In genomic region chr10:5960070-5960972, GRCh38 we compare ENCODE assay signal across 15 cellular contexts. TPM values are rescaled to one million over a fixed set of nuclear protein-coding genes. Genes with fewer than 3 reads are reported as not detected.
DNase-seq lines count a peak whose midpoint lies in the region; ATAC-seq, FAIRE-seq and TF ChIP-seq lines count a peak whose summit lies in the region.
"Had no signal": no experiment of that assay in that cellular context is flagged by ENCODE, and none has a peak within 500 bp of the region (broad histone marks: within the 10 kb centered on the region; RNA-seq: fewer than 3 reads in every experiment).

No MANE protein-coding gene starts in this region.

- H3K27me3 ChIP-seq in heart left ventricle (no peaks in the 10 kb centered on the region), left ventricle myocardium inferior (ENCODE audit: low read depth) (no peaks in the 10 kb centered on the region), HepG2 (ENCODE audit: control insufficient read depth in 1 of 2, insufficient read depth in 2 of 2, low read length in 2 of 2) (peaks cover 1 to 3% of the 10 kb centered on the region in 2 experiments; a peak in 2 of 5 replicates)
- no peaks in the 10 kb centered on the region for H3K27me3 ChIP-seq in effector memory CD4-positive, alpha-beta T cell (replicated peaks; ENCODE audit: control insufficient read depth, insufficient read depth, low read length, poor library complexity, severe bottlenecking)

- in situ Hi-C loops in astrocyte of the spinal cord (cut with HindIII; ENCODE audit: low sequenced_read_pairs) (no loop called here), HepG2 (cut with HindIII; ENCODE audit: extremely low pct_ligation_motif_present, low pct_unique_long_range_greater_than_20kb) (no loop called here)

- H3K36me3 ChIP-seq in heart left ventricle (peaks cover 0 to 95% (median 22%) of the 10 kb centered on the region in 9 donors), left ventricle myocardium inferior (peaks cover 45% of the 10 kb centered on the region), HepG2 (replicated peaks in 1 of 2; ENCODE audit: control insufficient read depth in 1 of 2, insufficient read depth in 2 of 2, low read length in 2 of 2) (no peaks in the 10 kb centered on the region)
- peaks cover 38% of the 10 kb centered on the region for H3K36me3 ChIP-seq in effector memory CD4-positive, alpha-beta T cell (ENCODE audit: control insufficient read depth, insufficient read depth, low read length)
- H3K36me3 ChIP-seq: SJSA1 had no signal

- H3K4me3 ChIP-seq in heart left ventricle = no peak overlapping the region
- H3K4me3 ChIP-seq in left ventricle myocardium inferior = no peak overlapping the region
- H3K4me3 ChIP-seq in astrocyte of the spinal cord (ENCODE audit: low read depth, low read length) = no peak overlapping the region
- H3K4me3 ChIP-seq in HepG2 (replicated peaks in 1 of 3; ENCODE audit: insufficient read depth in 1 of 3, low read depth in 2 of 3, low read length in 3 of 3) = no peak overlapping the region
- H3K4me3 ChIP-seq in effector memory CD4-positive, alpha-beta T cell (ENCODE audit: insufficient read depth, low read depth, low read length, poor library complexity, severe bottlenecking) = no peak overlapping the region
- H3K4me3 ChIP-seq: lung, SJSA1 had no signal

- CTCF ChIA-PET in HepG2 (lab: Yijun Ruan, JAX; ENCODE audit: low intra/inter-chr PET ratio, low total read pairs) = no interaction called here

- WGBS in heart left ventricle, 4 donors = 85 to 95% (median 91%) methylated on average over 7 to 18 of the region's 18 CpGs
- WGBS in HepG2 (ENCODE audit: low lambda C conversion rate) = 65% methylated on average over 9 of the region's 18 CpGs

- no peak overlapping the region for H3K9ac ChIP-seq in HepG2 (ENCODE audit: insufficient read depth, low read depth, low read length)

- H3K4me1 ChIP-seq in heart left ventricle (no peaks in the 10 kb centered on the region), left ventricle myocardium inferior (no peaks in the 10 kb centered on the region), HepG2 (ENCODE audit: insufficient read depth, low read length) (no peaks in the 10 kb centered on the region)
- H3K4me1 ChIP-seq in effector memory CD4-positive, alpha-beta T cell (ENCODE audit: control insufficient read depth, insufficient read depth, low read length, poor library complexity, severe bottlenecking) = no peaks in the 10 kb centered on the region
- H3K4me1 ChIP-seq: SJSA1 had no signal

- H3K27ac ChIP-seq in heart left ventricle = no peak overlapping the region
- H3K27ac ChIP-seq in left ventricle myocardium inferior (replicated peaks) = no peak overlapping the region
- H3K27ac ChIP-seq in HepG2 (ENCODE audit: extremely low read length, insufficient read depth, low read length) = no peak overlapping the region
- H3K27ac ChIP-seq in effector memory CD4-positive, alpha-beta T cell (ENCODE audit: insufficient read depth, low read length, poor library complexity, severe bottlenecking) = no peak overlapping the region
- H3K27ac ChIP-seq: SJSA1 had no signal

- H3K4me2 ChIP-seq in HepG2 (ENCODE audit: low read depth, low read length) = no peak overlapping the region

- intact Hi-C loops in heart left ventricle (cut with DNase I) = no loop called here
- intact Hi-C loops in left ventricle myocardium inferior (cut with micrococcal nuclease) = no loop called here
- intact Hi-C loops in HepG2 (cut with micrococcal nuclease; ENCODE audit: unreplicated experiment) = no loop called here

- H3K79me2 ChIP-seq in HepG2 (ENCODE audit: insufficient read depth, low read length) = no peaks in the 10 kb centered on the region

- FAIRE-seq in HepG2 (lab: Jason Lieb, UNC) = no peak

- no peak for TF ChIP-seq POLR2A in heart left ventricle (IDR thresholded peaks at IDR 0.05)
- no peak for TF ChIP-seq POLR2A in HepG2 (IDR thresholded peaks at IDR 0.05; ENCODE audit: insufficient read depth in 1 of 2, low read depth in 2 of 2, low read length in 2 of 2)

- no TSS peak for BruUV-seq in HepG2 (replicated peaks; lab: Mats Ljungman, UMichigan)

- POLR2A ChIA-PET in HepG2 (lab: Yijun Ruan, JAX) = no interaction called here

- H4K20me1 ChIP-seq in HepG2 (ENCODE audit: insufficient read depth, low read length) = no peaks in the 10 kb centered on the region

- no peak for TF ChIP-seq RAD21 in HepG2 (CRISPR knock-in tag; IDR thresholded peaks at IDR 0.05)

- ATAC-seq in heart left ventricle = peak in 1 of 4 donors; percentile 17
- ATAC-seq in HepG2 = peak; percentile 16; the same call in 1 of the 3 replicates
- no peak for ATAC-seq in HG03565 (IDR thresholded peaks at IDR 0.05; ENCODE audit: unreplicated experiment)
- ATAC-seq in HG02678 (IDR thresholded peaks at IDR 0.05; ENCODE audit: unreplicated experiment) = no peak
- ATAC-seq: natural killer cell treated with Interleukin-12 subunit alpha and Interleukin-12 subunit beta and Interleukin-15 and Interleukin-18, amount 100 ng/mL, for 72 hours had no signal

- no peak for TF ChIP-seq CTCF in heart left ventricle (IDR thresholded peaks at IDR 0.05)
- no peak for TF ChIP-seq CTCF in left ventricle myocardium inferior (IDR thresholded peaks at IDR 0.05; ENCODE audit: borderline replicate concordance)
- no peak for TF ChIP-seq CTCF in astrocyte of the spinal cord (IDR thresholded peaks at IDR 0.05; ENCODE audit: low read depth, low read length)
- TF ChIP-seq CTCF in HepG2 (CRISPR knock-in tag; IDR thresholded peaks at IDR 0.05) = no peak

- DNase-seq in heart left ventricle (peak in 3 of 5 donors; percentile 10 to 21 (median 14)), left ventricle myocardium inferior (no peak), astrocyte of the spinal cord (ENCODE audit: low read depth, low spot score) (peak; percentile 15), HepG2 (ENCODE audit: low spot score) (no peak), UCSD-AML1 (lab: John Stamatoyannopoulos, UW; ENCODE audit: unreplicated experiment) (no peak)
- no peak for DNase-seq in effector memory CD4-positive, alpha-beta T cell
- DNase-seq: activated CD4-positive, alpha-beta T cell treated with anti-CD3 and anti-CD28 coated beads, Interleukin-2, amount 50 U/mL, for 1 hour; activated naive CD8-positive, alpha-beta T cell treated with anti-CD3 and anti-CD28 coated beads for 36 hours; NCI-H1694 treated with DMSO at 0.1 percent for 48 hours; NCI-H510A had no signal

- H3K9me3 ChIP-seq in heart left ventricle (no peaks in the 10 kb centered on the region), left ventricle myocardium inferior (replicated peaks) (no peaks in the 10 kb centered on the region), HepG2 (ENCODE audit: low read length) (no peaks in the 10 kb centered on the region)
- no peaks in the 10 kb centered on the region for H3K9me3 ChIP-seq in effector memory CD4-positive, alpha-beta T cell (ENCODE audit: control insufficient read depth, low read length)
- H3K9me3 ChIP-seq: SJSA1 had no signal

- H2AFZ ChIP-seq in HepG2 (ENCODE audit: low read length) = no peak overlapping the region

- TF ChIP-seq EP300 in HepG2 (IDR thresholded peaks at IDR 0.05; ENCODE audit: low read depth in 2 of 2, low read length in 2 of 2) = no peak
- TF ChIP-seq EP300 in HepG2 (CRISPR knock-in tag; IDR thresholded peaks at IDR 0.05; ENCODE audit: borderline replicate concordance) = no peak

TF ChIP-seq in HepG2, 621 proteins besides CTCF, POLR2A, EP300 and RAD21 (continues in another document):
- TF ChIP-seq ASH2L (IDR thresholded peaks at IDR 0.05; ENCODE audit: insufficient read length, low read depth, low read length) = no peak
- TF ChIP-seq, protein P1, sequence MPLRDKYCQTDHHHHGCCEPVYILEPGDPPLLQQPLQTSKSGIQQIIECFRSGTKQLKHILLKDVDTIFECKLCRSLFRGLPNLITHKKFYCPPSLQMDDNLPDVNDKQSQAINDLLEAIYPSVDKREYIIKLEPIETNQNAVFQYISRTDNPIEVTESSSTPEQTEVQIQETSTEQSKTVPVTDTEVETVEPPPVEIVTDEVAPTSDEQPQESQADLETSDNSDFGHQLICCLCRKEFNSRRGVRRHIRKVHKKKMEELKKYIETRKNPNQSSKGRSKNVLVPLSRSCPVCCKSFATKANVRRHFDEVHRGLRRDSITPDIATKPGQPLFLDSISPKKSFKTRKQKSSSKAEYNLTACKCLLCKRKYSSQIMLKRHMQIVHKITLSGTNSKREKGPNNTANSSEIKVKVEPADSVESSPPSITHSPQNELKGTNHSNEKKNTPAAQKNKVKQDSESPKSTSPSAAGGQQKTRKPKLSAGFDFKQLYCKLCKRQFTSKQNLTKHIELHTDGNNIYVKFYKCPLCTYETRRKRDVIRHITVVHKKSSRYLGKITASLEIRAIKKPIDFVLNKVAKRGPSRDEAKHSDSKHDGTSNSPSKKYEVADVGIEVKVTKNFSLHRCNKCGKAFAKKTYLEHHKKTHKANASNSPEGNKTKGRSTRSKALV (CRISPR knock-in tag; IDR thresholded peaks at IDR 0.05) = no peak
- no peak for TF ChIP-seq CHD4 (IDR thresholded peaks at IDR 0.05; ENCODE audit: borderline replicate concordance, low read length)
- TF ChIP-seq ZNF891 (CRISPR knock-in tag; IDR thresholded peaks at IDR 0.05) = no peak

RNA-seq across cellular contexts. Expression of gene IL15RA, which starts 17.0 kb away (rescaled TPM):
- 10 to 100 TPM in 4 of 9 donors, 1 to 10 TPM in 5; 2.2 to 41.1 (median 6.0) TPM for total RNA-seq in heart left ventricle
- polyA plus RNA-seq in heart left ventricle = 10 to 100 TPM in 1 of 2 donors, 1 to 10 TPM in 1; 6.6 to 13.4 TPM
- total RNA-seq in left ventricle myocardium inferior = 6.0 TPM
- total RNA-seq in HepG2 (2016; rRNA removed; fragmentation: Illumina TruSeq; extraction: Trizol) = 0.53 and 0.66 TPM in 2 replicates
- total RNA-seq in HepG2 (2016; cell fraction: cytosol; rRNA removed; fragmentation: Illumina TruSeq; extraction: Trizol; ENCODE audit: low read depth) = 0.30 TPM in 1 of 2 replicates, not detected in the other
- total RNA-seq in HepG2 (2016; cell fraction: insoluble cytoplasmic fraction; rRNA removed; fragmentation: Illumina TruSeq; extraction: Trizol) = 0.49 and 0.67 TPM in 2 replicates
- total RNA-seq in HepG2 (2016; cell fraction: membrane; rRNA removed; fragmentation: Illumina TruSeq; extraction: Trizol) = 0.43 and 0.55 TPM in 2 replicates
- total RNA-seq in HepG2 (2016; cell fraction: nucleus; rRNA removed; fragmentation: Illumina TruSeq; extraction: Trizol) = 0.37 TPM in 1 of 2 replicates, not detected in the other
- polyA plus RNA-seq in HepG2 (2011; rRNA removed) = 0.77 and 0.85 TPM in 2 replicates
- polyA plus RNA-seq in HepG2 (2011; cell fraction: cytosol; rRNA removed) = 0.39 and 0.58 TPM in 2 replicates
- polyA plus RNA-seq in HepG2 (2011; cell fraction: nucleus; rRNA removed) = 0.48 and 0.50 TPM in 2 replicates
- polyA plus RNA-seq in HepG2 (2012) = 0.27 TPM in 1 of 2 replicates, not detected in the other
- 0.33 and 0.44 TPM in 2 replicates for polyA plus RNA-seq in HepG2 (2016; cell fraction: cytosol; fragmentation: Illumina TruSeq; extraction: Trizol; ENCODE audit: low read depth)
- polyA plus RNA-seq in HepG2 (2016; cell fraction: insoluble cytoplasmic fraction; fragmentation: Illumina TruSeq; extraction: Trizol; ENCODE audit: low read depth) = 0.43 and 0.53 TPM in 2 replicates
- polyA plus RNA-seq in HepG2 (2016; cell fraction: membrane; fragmentation: Illumina TruSeq; extraction: Trizol; ENCODE audit: low read depth) = 0.45 and 0.56 TPM in 2 replicates
- 0.68 and 0.77 TPM in 2 replicates for polyA plus RNA-seq in HepG2 (2016; cell fraction: nucleus; fragmentation: Illumina TruSeq; extraction: Trizol; ENCODE audit: insufficient read depth, low read depth)
- polyA minus RNA-seq in HepG2 (2011; rRNA and poly(A)+ RNA removed; ENCODE audit: low replicate concordance) = 1.1 and 4.7 TPM in 2 replicates
- polyA minus RNA-seq in HepG2 (2011; cell fraction: cytosol; rRNA and poly(A)+ RNA removed) = not detected in 2 replicates
- not detected in 2 replicates for polyA minus RNA-seq in HepG2 (2011; cell fraction: nucleus; rRNA and poly(A)+ RNA removed)

Comparison
In these comparisons a context has a peak if more than half of its experiments do, and no peak if none do; other contexts are left out.
1. DNase-seq: peak in heart left ventricle (3 of 5) and astrocyte of the spinal cord (single experiment); none in left ventricle myocardium inferior (single experiment), HepG2 (single experiment), effector memory CD4-positive, alpha-beta T cell (0 of 3) and UCSD-AML1 (single experiment).